ENCODE assay signal across 8 cellular contexts in genomic region chr4:158255727-158256324, GRCh38. TPM values are rescaled to one million over a fixed set of nuclear protein-coding genes. Genes with fewer than 3 reads are reported as not detected.
DNase-seq lines count a peak whose midpoint lies in the region; ATAC-seq and TF ChIP-seq lines count a peak whose summit lies in the region.

No MANE protein-coding gene starts in this region.

- H3K27ac ChIP-seq in cardiac muscle cell (no peak overlapping the region), right atrium auricular region (no peak overlapping the region)

- DNase-seq in cardiac muscle cell (ENCODE audit: low read depth in 1 of 2, low spot score in 1 of 2) (peak; percentile 61 to 76), cardiac septum (ENCODE audit: low spot score) (no peak), NAMALWA (ENCODE audit: low spot score) (peak; percentile 74), right atrium auricular region (ENCODE audit: low spot score) (no peak), stromal cell of bone marrow (ENCODE audit: low read depth) (peak; percentile 44), immature natural killer cell (no peak)

- H3K36me3 ChIP-seq in cardiac muscle cell (no peaks in the 10 kb centered on the region), right atrium auricular region (no peaks in the 10 kb centered on the region)

- H3K36me3 Mint-ChIP-seq in immature natural killer cell, result no peaks in the 10 kb centered on the region

- H3K9me3 ChIP-seq in cardiac muscle cell (ENCODE audit: low read depth), result no peaks in the 10 kb centered on the region
- H3K9me3 ChIP-seq in right atrium auricular region, result no peaks in the 10 kb centered on the region

- no peaks in the 10 kb centered on the region for H3K4me1 ChIP-seq in cardiac muscle cell (ENCODE audit: low read depth)
- peaks cover 0 to 5% of the 10 kb centered on the region in 2 donors for H3K4me1 ChIP-seq in right atrium auricular region

- H3K4me3 ChIP-seq in cardiac muscle cell (no peak overlapping the region), WI38 (ENCODE audit: low read depth, low read length) (no peak overlapping the region), right atrium auricular region (no peak overlapping the region)

- intact Hi-C loops in cardiac septum (cut with DNase I), result no loop called here

- H3K27me3 ChIP-seq in cardiac muscle cell (no peaks in the 10 kb centered on the region), right atrium auricular region (no peaks in the 10 kb centered on the region)

- H3K4me1 Mint-ChIP-seq in immature natural killer cell, result no peaks in the 10 kb centered on the region

- peak; percentile 79 for TF ChIP-seq CTCF in cardiac muscle cell (IDR thresholded peaks at IDR 0.05; ENCODE audit: low read depth, low read length)
- peak; percentile 61; the same call in 1 of the 2 replicates for TF ChIP-seq CTCF in WI38 (IDR thresholded peaks at IDR 0.05; ENCODE audit: low read depth, low read length)
- TF ChIP-seq CTCF in right atrium auricular region (IDR thresholded peaks at IDR 0.05), result peak; percentile 69 to 81

- peaks cover 0 to 2% (median 0%) of the 10 kb centered on the region in 3 donors for H3K27me3 Mint-ChIP-seq in immature natural killer cell (ENCODE audit: low read depth in 3 of 3)

- peak; percentile 77 for ATAC-seq in HG02623 (IDR thresholded peaks at IDR 0.05; ENCODE audit: unreplicated experiment)

- no peak overlapping the region for H3K27ac Mint-ChIP-seq in immature natural killer cell

- no peak overlapping the region for H3K4me3 Mint-ChIP-seq in immature natural killer cell

- peaks cover 0 to 4% (median 0%) of the 10 kb centered on the region in 6 donors for H3K9me3 Mint-ChIP-seq in immature natural killer cell

RNA-seq across cellular contexts. Expression of gene TMEM144, which starts 45.5 kb away (rescaled TPM):
- total RNA-seq in cardiac muscle cell (7.8 and 11.6 TPM in 2 replicates), cardiac septum (14.6 TPM), right atrium auricular region (1 to 10 TPM; 7.1 to 9.7 TPM)
- polyA plus RNA-seq in cardiac muscle cell (11.0 and 11.4 TPM in 2 replicates), immature natural killer cell (under 1 TPM in 2 of 3 donors, not detected in 1; 0.36 TPM)

Comparison
In these comparisons a context has a peak if more than half of its experiments do, and no peak if none do; other contexts are left out.
1. DNase-seq: peak in cardiac muscle cell (2 of 2), NAMALWA (single experiment) and stromal cell of bone marrow (single experiment); none in cardiac septum (single experiment), right atrium auricular region (single experiment) and immature natural killer cell (0 of 3).
2. Peak in every context shown above with its lines, with median percentiles within 50 percentile points of each other: CTCF ChIP-seq.